13 cellular contexts compared by ENCODE assay signal in genomic region chr1:51969038-51969705, GRCh38. TPM values are rescaled to one million over a fixed set of nuclear protein-coding genes. Genes with fewer than 3 reads are reported as not detected.
DNase-seq lines count a peak whose midpoint lies in the region; ATAC-seq and TF ChIP-seq lines count a peak whose summit lies in the region.
"Had no signal": no experiment of that assay in that cellular context is flagged by ENCODE, and none has a peak within 500 bp of the region (broad histone marks: within the 10 kb centered on the region; RNA-seq: fewer than 3 reads in every experiment).

No MANE protein-coding gene starts in this region.

- DNase-seq in ELR (ENCODE audit: low read depth) (peak; percentile 98), SK-N-SH (no peak), fibroblast of the aortic adventitia (ENCODE audit: low read depth) (peak; percentile 92), renal cortical epithelial cell (ENCODE audit: low read depth) (peak; percentile 91), GOT3 (lab: John Stamatoyannopoulos, UW) (no peak), thyroid gland (no peak), ecto neural progenitor cell (ENCODE audit: low spot score) (no peak)
- DNase-seq: NCI-H345, PC-9, substantia nigra, T-helper 9 cell had no signal

- TF ChIP-seq CTCF in SK-N-SH (IDR thresholded peaks at IDR 0.05), result no peak
- TF ChIP-seq CTCF in fibroblast of the aortic adventitia (IDR thresholded peaks at IDR 0.05; ENCODE audit: insufficient read depth, low read length), result no peak
- TF ChIP-seq CTCF in thyroid gland (IDR thresholded peaks at IDR 0.05), result no peak

- no peaks in the 10 kb centered on the region for H4K20me1 ChIP-seq in SK-N-SH (ENCODE audit: insufficient read depth)

- no peak overlapping the region for H2AFZ ChIP-seq in SK-N-SH (ENCODE audit: low read depth)
- H2AFZ ChIP-seq: PC-9 had no signal

- H3K79me2 ChIP-seq in SK-N-SH (ENCODE audit: insufficient read depth), result peaks cover 81% of the 10 kb centered on the region

- peak overlapping the region; percentile 54; the same call in 1 of the 2 replicates for H3K9ac ChIP-seq in SK-N-SH

- peaks cover 17% of the 10 kb centered on the region for H3F3A ChIP-seq in SK-N-SH (replicated peaks; ENCODE audit: insufficient read depth)

- H3K36me3 ChIP-seq in SK-N-SH (replicated peaks in 1 of 2; ENCODE audit: control insufficient read depth in 1 of 2, insufficient read depth in 2 of 2, low read length in 1 of 2) (peaks cover under 1 to 18% of the 10 kb centered on the region in 2 experiments), thyroid gland (no peaks in the 10 kb centered on the region)

- TF ChIP-seq EP300 in SK-N-SH (IDR thresholded peaks at IDR 0.05; ENCODE audit: borderline replicate concordance in 1 of 2, low read depth in 1 of 2, low read length in 1 of 2), result peak in 1 of 2 experiments; percentile 48; a peak in 1 of 4 replicates

- POLR2A ChIA-PET in SK-N-SH (lab: Yijun Ruan, JAX), result interaction anchor here (0.7 kb wide), 1 partner anchor 176 kb away, joined by 3 read pairs; no protein-coding TSS in a partner anchor

- no peak overlapping the region for H3K4me3 ChIP-seq in SK-N-SH (ENCODE audit: low read depth in 2 of 2, low read length in 1 of 2)
- no peak overlapping the region for H3K4me3 ChIP-seq in fibroblast of the aortic adventitia (ENCODE audit: low read depth, low read length)
- H3K4me3 ChIP-seq in thyroid gland (replicated peaks in 1 of 3), result no peak overlapping the region
- H3K4me3 ChIP-seq: PC-9 had no signal

- H3K4me2 ChIP-seq in SK-N-SH, result peak overlapping the region; percentile 43; the same call in 1 of the 2 replicates
- H3K4me2 ChIP-seq: PC-9 had no signal

- CTCF ChIA-PET in SK-N-SH (lab: Yijun Ruan, JAX), result interaction anchor here (4.2 kb wide), 1 partner anchor 72 kb away, joined by 14 read pairs; no protein-coding TSS in a partner anchor

- H3K27ac ChIP-seq in SK-N-SH (ENCODE audit: low read depth in 2 of 2, low read length in 1 of 2), result peak overlapping the region in 1 of 2 experiments; percentile 85; a peak in 2 of 4 replicates
- H3K27ac ChIP-seq in thyroid gland, result no peak overlapping the region
- H3K27ac ChIP-seq: PC-9 had no signal

- H3K9me2 ChIP-seq in SK-N-SH, result no peaks in the 10 kb centered on the region

- H3K4me1 ChIP-seq in SK-N-SH (ENCODE audit: control insufficient read depth in 1 of 2, insufficient read depth in 2 of 2, low read depth in 1 of 2, low read length in 1 of 2), result peaks cover 0 to 38% of the 10 kb centered on the region in 2 experiments; a peak in 2 of 4 replicates
- H3K4me1 ChIP-seq in thyroid gland, result no peaks in the 10 kb centered on the region

- WGBS in SK-N-SH (ENCODE audit: low lambda C conversion rate), result 23% methylated on average over 8 of the region's 8 CpGs
- 83 to 89% methylated on average over 8 of the region's 8 CpGs for WGBS in thyroid gland, 2 donors

- TF ChIP-seq RAD21 in SK-N-SH (IDR thresholded peaks at IDR 0.05; ENCODE audit: low read length), result no peak

- no peak for TF ChIP-seq POLR2A in thyroid gland (IDR thresholded peaks at IDR 0.05)

- no peak for ATAC-seq in GM19023 (IDR thresholded peaks at IDR 0.05; ENCODE audit: unreplicated experiment)
- ATAC-seq: activated naive CD4-positive, alpha-beta T cell treated with anti-CD3 and anti-CD28 coated beads, Interleukin-2, amount 50 U/mL, for 72 hours had no signal

- no peaks in the 10 kb centered on the region for H3K9me3 ChIP-seq in SK-N-SH
- no peaks in the 10 kb centered on the region for H3K9me3 ChIP-seq in thyroid gland

- intact Hi-C loops in thyroid gland (cut with DNase I), result no loop called here

- no peaks in the 10 kb centered on the region for H3K27me3 ChIP-seq in SK-N-SH (ENCODE audit: insufficient read depth)
- no peaks in the 10 kb centered on the region for H3K27me3 ChIP-seq in thyroid gland

TF ChIP-seq in SK-N-SH, 30 proteins besides CTCF, POLR2A, EP300 and RAD21 (continues in another document):
- TF ChIP-seq SIN3A (IDR thresholded peaks at IDR 0.05; ENCODE audit: borderline replicate concordance, low read depth, low read length) (no peak), IRF3 (IDR thresholded peaks at IDR 0.05; ENCODE audit: low read depth, low read length) (no peak), RCOR1 (IDR thresholded peaks at IDR 0.05; ENCODE audit: low read length) (no peak), POLR2AphosphoS5 (IDR thresholded peaks at IDR 0.05; ENCODE audit: low read depth, low read length) (no peak), JUND (IDR thresholded peaks at IDR 0.05) (peak; percentile 50), FOXM1 (IDR thresholded peaks at IDR 0.05; ENCODE audit: low read depth) (no peak), FOXJ3 (CRISPR knock-in tag; IDR thresholded peaks at IDR 0.05) (no peak), NRF1 (IDR thresholded peaks at IDR 0.05; ENCODE audit: low read depth, low read length) (no peak), RFX5 (IDR thresholded peaks at IDR 0.05; ENCODE audit: low read length) (no peak), SMC3 (IDR thresholded peaks at IDR 0.05; ENCODE audit: low read depth, low read length) (no peak), MEF2A (IDR thresholded peaks at IDR 0.05; ENCODE audit: borderline replicate concordance, low read depth) (peak; percentile 67; the same call in 1 of the 2 replicates), MXI1 (IDR thresholded peaks at IDR 0.05; ENCODE audit: low read depth, low read length) (no peak), GATA2 (CRISPR knock-in tag; IDR thresholded peaks at IDR 0.05) (no peak), TEAD4 (IDR thresholded peaks at IDR 0.05; ENCODE audit: borderline replicate concordance, insufficient read depth) (no peak), YY1 (IDR thresholded peaks at IDR 0.05; ENCODE audit: low read depth) (no peak), NFIC (IDR thresholded peaks at IDR 0.05; ENCODE audit: borderline replicate concordance) (no peak), TCF12 (IDR thresholded peaks at IDR 0.05) (peak; percentile 45; the same call in 1 of the 2 replicates)
- TF ChIP-seq, protein P1, sequence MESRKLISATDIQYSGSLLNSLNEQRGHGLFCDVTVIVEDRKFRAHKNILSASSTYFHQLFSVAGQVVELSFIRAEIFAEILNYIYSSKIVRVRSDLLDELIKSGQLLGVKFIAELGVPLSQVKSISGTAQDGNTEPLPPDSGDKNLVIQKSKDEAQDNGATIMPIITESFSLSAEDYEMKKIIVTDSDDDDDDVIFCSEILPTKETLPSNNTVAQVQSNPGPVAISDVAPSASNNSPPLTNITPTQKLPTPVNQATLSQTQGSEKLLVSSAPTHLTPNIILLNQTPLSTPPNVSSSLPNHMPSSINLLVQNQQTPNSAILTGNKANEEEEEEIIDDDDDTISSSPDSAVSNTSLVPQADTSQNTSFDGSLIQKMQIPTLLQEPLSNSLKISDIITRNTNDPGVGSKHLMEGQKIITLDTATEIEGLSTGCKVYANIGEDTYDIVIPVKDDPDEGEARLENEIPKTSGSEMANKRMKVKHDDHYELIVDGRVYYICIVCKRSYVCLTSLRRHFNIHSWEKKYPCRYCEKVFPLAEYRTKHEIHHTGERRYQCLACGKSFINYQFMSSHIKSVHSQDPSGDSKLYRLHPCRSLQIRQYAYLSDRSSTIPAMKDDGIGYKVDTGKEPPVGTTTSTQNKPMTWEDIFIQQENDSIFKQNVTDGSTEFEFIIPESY (IDR thresholded peaks at IDR 0.05; ENCODE audit: borderline replicate concordance, low read depth), result no peak
- TF ChIP-seq, protein P2, sequence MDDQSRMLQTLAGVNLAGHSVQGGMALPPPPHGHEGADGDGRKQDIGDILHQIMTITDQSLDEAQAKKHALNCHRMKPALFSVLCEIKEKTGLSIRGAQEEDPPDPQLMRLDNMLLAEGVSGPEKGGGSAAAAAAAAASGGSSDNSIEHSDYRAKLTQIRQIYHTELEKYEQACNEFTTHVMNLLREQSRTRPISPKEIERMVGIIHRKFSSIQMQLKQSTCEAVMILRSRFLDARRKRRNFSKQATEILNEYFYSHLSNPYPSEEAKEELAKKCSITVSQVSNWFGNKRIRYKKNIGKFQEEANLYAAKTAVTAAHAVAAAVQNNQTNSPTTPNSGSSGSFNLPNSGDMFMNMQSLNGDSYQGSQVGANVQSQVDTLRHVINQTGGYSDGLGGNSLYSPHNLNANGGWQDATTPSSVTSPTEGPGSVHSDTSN (IDR thresholded peaks at IDR 0.05), result peak; percentile 82
- TF ChIP-seq, protein P3, sequence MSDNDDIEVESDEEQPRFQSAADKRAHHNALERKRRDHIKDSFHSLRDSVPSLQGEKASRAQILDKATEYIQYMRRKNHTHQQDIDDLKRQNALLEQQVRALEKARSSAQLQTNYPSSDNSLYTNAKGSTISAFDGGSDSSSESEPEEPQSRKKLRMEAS (IDR thresholded peaks at IDR 0.05; ENCODE audit: low read depth), result peak; percentile 85
- TF ChIP-seq, protein P4, sequence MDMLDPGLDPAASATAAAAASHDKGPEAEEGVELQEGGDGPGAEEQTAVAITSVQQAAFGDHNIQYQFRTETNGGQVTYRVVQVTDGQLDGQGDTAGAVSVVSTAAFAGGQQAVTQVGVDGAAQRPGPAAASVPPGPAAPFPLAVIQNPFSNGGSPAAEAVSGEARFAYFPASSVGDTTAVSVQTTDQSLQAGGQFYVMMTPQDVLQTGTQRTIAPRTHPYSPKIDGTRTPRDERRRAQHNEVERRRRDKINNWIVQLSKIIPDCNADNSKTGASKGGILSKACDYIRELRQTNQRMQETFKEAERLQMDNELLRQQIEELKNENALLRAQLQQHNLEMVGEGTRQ (IDR thresholded peaks at IDR 0.05; ENCODE audit: borderline replicate concordance, low read depth, low read length), result no peak

RNA-seq across cellular contexts. Expression of gene RAB3B, which starts 21.3 kb away (rescaled TPM):
- 10.2 and 12.4 TPM in 2 replicates for polyA plus RNA-seq in SK-N-SH (2012; rRNA removed)
- polyA plus RNA-seq in SK-N-SH (2012; cell fraction: cytosol; rRNA removed), result 11.4 and 12.8 TPM in 2 replicates
- polyA plus RNA-seq in SK-N-SH (2012; cell fraction: nucleus; rRNA removed), result 9.2 and 15.1 TPM in 2 replicates
- total RNA-seq in fibroblast of the aortic adventitia (ENCODE audit: low replicate concordance), result 3.6 and 63.4 TPM in 2 replicates
- total RNA-seq in renal cortical epithelial cell, result 15.6 and 33.9 TPM in 2 replicates
- under 1 TPM in 1 of 4 donors, not detected in 3; under 0.01 TPM for total RNA-seq in thyroid gland

Comparison
In these comparisons a context has a peak if more than half of its experiments do, and no peak if none do; other contexts are left out.
1. DNase-seq: peak in ELR (single experiment), fibroblast of the aortic adventitia (single experiment) and renal cortical epithelial cell (single experiment); none in SK-N-SH (single experiment), GOT3 (single experiment), thyroid gland (0 of 2) and ecto neural progenitor cell (single experiment).